ENCODE assay signal across 8 cellular contexts in the genomic region with DNA sequence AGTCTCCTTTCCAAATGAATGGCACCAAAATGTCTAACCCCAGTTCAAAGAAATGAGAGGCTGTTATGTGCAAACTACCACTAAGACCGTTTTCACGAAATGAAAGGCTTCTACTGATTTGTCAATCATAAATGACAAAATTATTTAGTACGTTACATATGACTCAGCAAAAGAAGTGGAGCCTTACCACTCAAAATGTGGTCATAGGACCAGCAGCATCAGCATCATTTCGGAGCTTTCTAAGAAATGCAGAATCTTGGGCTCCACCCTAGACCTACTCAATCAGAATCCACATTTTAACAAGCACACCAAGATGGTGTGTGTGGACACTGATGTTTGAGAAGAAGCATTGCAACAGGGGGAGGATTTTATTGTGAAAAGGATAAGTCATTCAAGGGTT.
DNase-seq lines count a peak whose midpoint lies in the region; ATAC-seq, FAIRE-seq and TF ChIP-seq lines count a peak whose summit lies in the region.
"Not testable (repeated sequence)": the region's sequence is repeated elsewhere in the genome, so short reads cannot be mapped to it uniquely, and the experiment has no call there.

No MANE protein-coding gene starts in this region.

- not testable (repeated sequence) for H3K9me3 Mint-ChIP-seq in activated CD4-positive, alpha-beta T cell treated with anti-CD3 and anti-CD28 coated beads for 36 hours (ENCODE audit: low read depth); activated CD4-positive, alpha-beta memory T cell treated with anti-CD3 and anti-CD28 coated beads, Interleukin-2, amount 10 ng/mL, durations not matched to agents 7 days and 5 days; activated CD8-positive, alpha-beta memory T cell treated with anti-CD3 and anti-CD28 coated beads, Interleukin-2, amount 10 ng/mL, durations not matched to agents 7 days and 5 days (ENCODE audit: low read depth); activated T-helper 17 cell treated with anti-CD3 and anti-CD28 coated beads, Interleukin-2, amount 50 U/mL, for 72 hours; natural killer cell treated with Interleukin-12 subunit alpha and Interleukin-12 subunit beta and Interleukin-15 and Interleukin-18, amount 100 ng/mL, for 72 hours

- not testable (repeated sequence) for H3K9me1 ChIP-seq in K562 (ENCODE audit: control insufficient read depth, insufficient read depth, low read length)

- H3K9ac ChIP-seq in K562 (ENCODE audit: insufficient read depth in 1 of 2, low read depth in 2 of 2, low read length in 2 of 2), result not testable (repeated sequence)

- H3K4me1 ChIP-seq in A549; K562 (replicated peaks in 1 of 2; ENCODE audit: control insufficient read depth in 2 of 2, insufficient read depth in 2 of 2, low read length in 2 of 2): not testable (repeated sequence)

- H3K36me3 ChIP-seq in K562 (ENCODE audit: control insufficient read depth, insufficient read depth, low read length), result not testable (repeated sequence)

- H3K4me3 Mint-ChIP-seq in activated CD4-positive, alpha-beta T cell treated with anti-CD3 and anti-CD28 coated beads for 36 hours; activated CD4-positive, alpha-beta memory T cell treated with anti-CD3 and anti-CD28 coated beads, Interleukin-2, amount 10 ng/mL, durations not matched to agents 7 days and 5 days; activated CD8-positive, alpha-beta memory T cell treated with anti-CD3 and anti-CD28 coated beads, Interleukin-2, amount 10 ng/mL, durations not matched to agents 7 days and 5 days; activated T-helper 17 cell treated with anti-CD3 and anti-CD28 coated beads, Interleukin-2, amount 50 U/mL, for 72 hours: not testable (repeated sequence)
- peak overlapping the region; percentile 36 for H3K4me3 Mint-ChIP-seq in natural killer cell treated with Interleukin-12 subunit alpha and Interleukin-12 subunit beta and Interleukin-15 and Interleukin-18, amount 100 ng/mL, for 72 hours

- H4K20me1 ChIP-seq in K562 (replicated peaks; ENCODE audit: control insufficient read depth, insufficient read depth, low read length), result not testable (repeated sequence)

- not testable (repeated sequence) for H3K9me3 ChIP-seq in A549; K562 (replicated peaks; ENCODE audit: control insufficient read depth, insufficient read depth, low read depth, low read length)

- not testable (repeated sequence) for H3K4me3 ChIP-seq in A549, K562

- not testable (repeated sequence) for H3K79me2 ChIP-seq in K562 (ENCODE audit: control insufficient read depth, insufficient read depth, low read length)

- H3K27ac Mint-ChIP-seq in activated CD4-positive, alpha-beta T cell treated with anti-CD3 and anti-CD28 coated beads for 36 hours, result not testable (repeated sequence)
- peak overlapping the region; percentile 76 for H3K27ac Mint-ChIP-seq in activated CD4-positive, alpha-beta memory T cell treated with anti-CD3 and anti-CD28 coated beads, Interleukin-2, amount 10 ng/mL, durations not matched to agents 7 days and 5 days
- peak overlapping the region; percentile 67 for H3K27ac Mint-ChIP-seq in activated CD8-positive, alpha-beta memory T cell treated with anti-CD3 and anti-CD28 coated beads, Interleukin-2, amount 10 ng/mL, durations not matched to agents 7 days and 5 days
- H3K27ac Mint-ChIP-seq in activated T-helper 17 cell treated with anti-CD3 and anti-CD28 coated beads, Interleukin-2, amount 50 U/mL, for 72 hours, result peak overlapping the region; percentile 33
- peak overlapping the region in 1 of 2 donors; percentile 71 for H3K27ac Mint-ChIP-seq in natural killer cell treated with Interleukin-12 subunit alpha and Interleukin-12 subunit beta and Interleukin-15 and Interleukin-18, amount 100 ng/mL, for 72 hours

- BruUV-seq in K562 (replicated peaks; lab: Mats Ljungman, UMichigan), result not testable (repeated sequence)

- TF ChIP-seq EP300 in A549 (IDR thresholded peaks at IDR 0.05); K562 (IDR thresholded peaks at IDR 0.05; ENCODE audit: low read length): not testable (repeated sequence)

- H3K4me1 Mint-ChIP-seq in activated CD4-positive, alpha-beta T cell treated with anti-CD3 and anti-CD28 coated beads for 36 hours; activated T-helper 17 cell treated with anti-CD3 and anti-CD28 coated beads, Interleukin-2, amount 50 U/mL, for 72 hours; natural killer cell treated with Interleukin-12 subunit alpha and Interleukin-12 subunit beta and Interleukin-15 and Interleukin-18, amount 100 ng/mL, for 72 hours (ENCODE audit: low read depth in 2 of 2): not testable (repeated sequence)
- peaks cover 20% of the 10 kb centered on the region for H3K4me1 Mint-ChIP-seq in activated CD4-positive, alpha-beta memory T cell treated with anti-CD3 and anti-CD28 coated beads, Interleukin-2, amount 10 ng/mL, durations not matched to agents 7 days and 5 days
- peaks cover 18% of the 10 kb centered on the region for H3K4me1 Mint-ChIP-seq in activated CD8-positive, alpha-beta memory T cell treated with anti-CD3 and anti-CD28 coated beads, Interleukin-2, amount 10 ng/mL, durations not matched to agents 7 days and 5 days

- in situ Hi-C loops in K562 (cut with MboI), result not testable (repeated sequence)

- H3K4me2 ChIP-seq in A549; K562 (ENCODE audit: insufficient read depth, low read length): not testable (repeated sequence)

- TF ChIP-seq RAD21 in A549 (conservative IDR thresholded peaks at IDR 0.05 in 1 of 2, IDR thresholded peaks at IDR 0.05 in 1 of 2); K562 (CRISPR knock-in tag; conservative IDR thresholded peaks at IDR 0.05 in 1 of 2, IDR thresholded peaks at IDR 0.05 in 1 of 2): not testable (repeated sequence)

- TF ChIP-seq CTCF in A549 (IDR thresholded peaks at IDR 0.05); VCaP (conservative IDR thresholded peaks at IDR 0.05); K562 (IDR thresholded peaks at IDR 0.05 in 2 of 3, conservative IDR thresholded peaks at IDR 0.05 in 1 of 3; ENCODE audit: insufficient read depth in 2 of 3, low read depth in 1 of 3, low read length in 3 of 3): not testable (repeated sequence)

- H3K36me3 Mint-ChIP-seq in activated CD4-positive, alpha-beta T cell treated with anti-CD3 and anti-CD28 coated beads for 36 hours (ENCODE audit: low read depth); activated CD4-positive, alpha-beta memory T cell treated with anti-CD3 and anti-CD28 coated beads, Interleukin-2, amount 10 ng/mL, durations not matched to agents 7 days and 5 days (ENCODE audit: low read depth); activated CD8-positive, alpha-beta memory T cell treated with anti-CD3 and anti-CD28 coated beads, Interleukin-2, amount 10 ng/mL, durations not matched to agents 7 days and 5 days; activated T-helper 17 cell treated with anti-CD3 and anti-CD28 coated beads, Interleukin-2, amount 50 U/mL, for 72 hours (ENCODE audit: low read depth); natural killer cell treated with Interleukin-12 subunit alpha and Interleukin-12 subunit beta and Interleukin-15 and Interleukin-18, amount 100 ng/mL, for 72 hours: not testable (repeated sequence)

- intact Hi-C loops in activated CD4-positive, alpha-beta T cell treated with anti-CD3 and anti-CD28 coated beads for 36 hours (cut with DNase I, micrococcal nuclease); K562 (cut with micrococcal nuclease): not testable (repeated sequence)

- not testable (repeated sequence) for DNase-seq in A549 (ENCODE audit: low read depth in 1 of 2, low spot score in 1 of 2); activated CD4-positive, alpha-beta T cell treated with anti-CD3 and anti-CD28 coated beads for 36 hours; K562 (ENCODE audit: extremely low read depth in 1 of 4, low spot score in 3 of 4); natural killer cell treated with Interleukin-12 subunit alpha and Interleukin-12 subunit beta and Interleukin-15 and Interleukin-18, amount 100 ng/mL, for 72 hours (ENCODE audit: low spot score)
- DNase-seq in activated CD4-positive, alpha-beta memory T cell treated with anti-CD3 and anti-CD28 coated beads, Interleukin-2, amount 10 ng/mL, durations not matched to agents 7 days and 5 days, result peak; percentile 26
- DNase-seq in activated CD8-positive, alpha-beta memory T cell treated with anti-CD3 and anti-CD28 coated beads, Interleukin-2, amount 10 ng/mL, durations not matched to agents 7 days and 5 days, result peak; percentile 48

- WGBS in A549 (ENCODE audit: missing lambda C conversion rate), result 14% methylated on average over 4 of the region's 4 CpGs
- 0% methylated on average over 4 of the region's 4 CpGs for WGBS in K562 (ENCODE audit: insufficient coverage, low coverage, missing lambda C conversion rate)

- not testable (repeated sequence) for H3K27me3 ChIP-seq in K562 (ENCODE audit: control insufficient read depth in 2 of 2, insufficient read depth in 2 of 2, low read length in 2 of 2)

- H3K27me3 Mint-ChIP-seq in activated CD4-positive, alpha-beta T cell treated with anti-CD3 and anti-CD28 coated beads for 36 hours; activated CD4-positive, alpha-beta memory T cell treated with anti-CD3 and anti-CD28 coated beads, Interleukin-2, amount 10 ng/mL, durations not matched to agents 7 days and 5 days; activated CD8-positive, alpha-beta memory T cell treated with anti-CD3 and anti-CD28 coated beads, Interleukin-2, amount 10 ng/mL, durations not matched to agents 7 days and 5 days; activated T-helper 17 cell treated with anti-CD3 and anti-CD28 coated beads, Interleukin-2, amount 50 U/mL, for 72 hours; natural killer cell treated with Interleukin-12 subunit alpha and Interleukin-12 subunit beta and Interleukin-15 and Interleukin-18, amount 100 ng/mL, for 72 hours: not testable (repeated sequence)

- CTCF ChIA-PET in A549 (lab: Yijun Ruan, JAX); activated CD4-positive, alpha-beta T cell treated with anti-CD3 and anti-CD28 coated beads for 36 hours (lab: Charles Lee); activated CD4-positive, alpha-beta memory T cell treated with anti-CD3 and anti-CD28 coated beads, Interleukin-2, amount 10 ng/mL, durations not matched to agents 7 days and 5 days (lab: Charles Lee); activated CD8-positive, alpha-beta memory T cell treated with anti-CD3 and anti-CD28 coated beads, Interleukin-2, amount 10 ng/mL, durations not matched to agents 7 days and 5 days (lab: Charles Lee); K562 (lab: Yijun Ruan, JAX; ENCODE audit: low intra/inter-chr PET ratio): not testable (repeated sequence)

- POLR2A ChIA-PET in A549 (lab: Yijun Ruan, JAX); activated CD4-positive, alpha-beta T cell treated with anti-CD3 and anti-CD28 coated beads for 36 hours (lab: Charles Lee); activated CD4-positive, alpha-beta memory T cell treated with anti-CD3 and anti-CD28 coated beads, Interleukin-2, amount 10 ng/mL, durations not matched to agents 7 days and 5 days (lab: Charles Lee): not testable (repeated sequence)
- POLR2A ChIA-PET in K562 (lab: Yijun Ruan, JAX), result interaction anchor here (0.6 kb wide), 1 partner anchor 181 kb away, joined by 4 read pairs; no protein-coding TSS in a partner anchor

- H3K27ac ChIP-seq in A549; K562 (ENCODE audit: extremely low read depth, low read depth, low read length): not testable (repeated sequence)
- peak overlapping the region; percentile 28; the same call in 1 of the 2 replicates for H3K27ac ChIP-seq in VCaP

- TF ChIP-seq POLR2A in A549 (IDR thresholded peaks at IDR 0.05; ENCODE audit: low read length); K562 (conservative IDR thresholded peaks at IDR 0.05): not testable (repeated sequence)

- ATAC-seq in A549, K562: not testable (repeated sequence)
- peak; percentile 70 for ATAC-seq in activated CD4-positive, alpha-beta T cell treated with anti-CD3 and anti-CD28 coated beads for 36 hours
- peak; percentile 91 for ATAC-seq in activated CD8-positive, alpha-beta memory T cell treated with anti-CD3 and anti-CD28 coated beads, Interleukin-2, amount 10 ng/mL, durations not matched to agents 7 days and 5 days
- ATAC-seq in activated T-helper 17 cell treated with anti-CD3 and anti-CD28 coated beads, Interleukin-2, amount 50 U/mL, for 72 hours (replicated peaks), result peak; percentile 93
- peak; percentile 79 to 95 for ATAC-seq in natural killer cell treated with Interleukin-12 subunit alpha and Interleukin-12 subunit beta and Interleukin-15 and Interleukin-18, amount 100 ng/mL, for 72 hours

- FAIRE-seq in A549 (lab: Jason Lieb, UNC), result not testable (repeated sequence)
- FAIRE-seq in K562 (lab: Jason Lieb, UNC), result peak; percentile 35

- H2AFZ ChIP-seq in K562 (ENCODE audit: low read depth, low read length), result not testable (repeated sequence)
